17 cellular contexts compared by ENCODE assay signal in the genomic region with DNA sequence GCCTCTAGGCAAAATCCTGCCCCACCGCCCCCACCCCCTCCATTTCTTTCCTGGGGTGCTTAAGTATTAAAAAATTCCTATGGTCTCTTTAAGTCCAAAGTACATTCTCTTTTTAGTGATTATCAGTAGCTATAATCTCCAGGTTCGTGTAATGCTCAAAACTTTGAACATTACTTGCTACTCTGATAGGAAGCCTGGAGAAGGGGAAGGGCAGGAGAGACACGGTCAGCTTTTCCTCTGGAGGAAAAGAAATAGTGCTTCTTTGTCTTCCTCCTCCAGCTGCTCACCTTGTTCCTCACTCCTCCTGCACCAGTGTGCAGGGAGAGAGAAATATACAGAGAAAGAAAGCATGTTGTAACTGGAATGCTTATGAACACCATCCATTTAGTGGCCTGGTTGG.
"Had no signal": no experiment of that assay in that cellular context is flagged by ENCODE, and none has a peak within 500 bp of the region (broad histone marks: within the 10 kb centered on the region; RNA-seq: fewer than 3 reads in every experiment).

No MANE protein-coding gene starts in this region.

- ATAC-seq: effector memory CD8-positive, alpha-beta T cell; gastrocnemius medialis; heart right ventricle; left lung; lower lobe of right lung; natural killer cell treated with Interleukin-12 subunit alpha and Interleukin-12 subunit beta and Interleukin-15 and Interleukin-18, amount 100 ng/mL, for 72 hours; psoas muscle; sciatic nerve had no signal

- DNase-seq: effector memory CD8-positive, alpha-beta T cell; gastrocnemius medialis; heart right ventricle; islet precursor cell; left lung; lower lobe of right lung; psoas muscle; stimulated activated CD4-positive, alpha-beta T cell treated with anti-CD3 and anti-CD28 coated beads, Interleukin-12 subunit alpha, Interleukin-12 subunit beta, amount 100 ng/mL, for 4 hours; stimulated activated naive CD4-positive, alpha-beta T cell treated with Interleukin-2 at 50 U/mL for 16 hours; thyroid gland; upper lobe of left lung; uterus had no signal

- H3K4me3 ChIP-seq: esophagus muscularis mucosa, gastrocnemius medialis, heart right ventricle, left lung, lower lobe of right lung, psoas muscle, suprapubic skin, thyroid gland, upper lobe of left lung, uterus had no signal

- H3K27me3 ChIP-seq: esophagus muscularis mucosa, left lung, suprapubic skin, thyroid gland, upper lobe of left lung, uterus had no signal

- H3K4me1 ChIP-seq: esophagus muscularis mucosa, gastrocnemius medialis, heart right ventricle, left lung, lower lobe of right lung, psoas muscle, suprapubic skin, upper lobe of left lung, uterus had no signal

- H3K27ac ChIP-seq: epithelial cell of prostate, esophagus muscularis mucosa, gastrocnemius medialis, heart right ventricle, left lung, lower lobe of right lung, psoas muscle, suprapubic skin, thyroid gland, upper lobe of left lung, uterus had no signal

- H3K9me3 ChIP-seq: esophagus muscularis mucosa, gastrocnemius medialis, heart right ventricle, left lung, lower lobe of right lung, psoas muscle, suprapubic skin, thyroid gland, upper lobe of left lung, uterus had no signal

- H3K36me3 ChIP-seq: esophagus muscularis mucosa, gastrocnemius medialis, heart right ventricle, left lung, lower lobe of right lung, suprapubic skin, thyroid gland, upper lobe of left lung, uterus had no signal
